In the genomic region with DNA sequence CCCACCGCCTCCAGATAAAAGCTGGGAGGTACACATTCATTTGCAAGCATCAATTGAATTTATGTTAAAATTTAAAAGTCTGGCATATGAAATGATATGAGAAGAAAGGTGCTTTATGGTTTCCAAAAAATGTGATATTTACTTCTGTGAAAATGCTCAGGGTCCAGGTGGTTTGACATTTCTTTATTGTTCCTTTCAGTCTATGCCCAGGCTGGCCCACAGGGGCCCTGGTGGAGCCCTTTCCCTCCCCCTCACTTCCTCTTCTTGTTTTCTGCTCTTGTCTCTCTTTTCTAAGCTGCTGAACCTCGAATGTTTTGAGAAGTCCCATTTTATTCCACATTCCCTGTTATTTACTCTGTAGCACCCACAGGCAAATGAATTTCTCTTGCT, we compare ENCODE assay signal across 9 cellular contexts.
DNase-seq lines count a peak whose midpoint lies in the region; ATAC-seq and TF ChIP-seq lines count a peak whose summit lies in the region.
"Had no signal": no experiment of that assay in that cellular context is flagged by ENCODE, and none has a peak within 500 bp of the region (broad histone marks: within the 10 kb centered on the region; RNA-seq: fewer than 3 reads in every experiment).

No MANE protein-coding gene starts in this region.

- peak; percentile 51 for DNase-seq in activated CD4-positive, alpha-beta T cell treated with anti-CD3 and anti-CD28 coated beads, Interleukin-2, amount 10 ng/mL, durations not matched to agents 7 days and 5 days
- DNase-seq in natural killer cell = no peak
- DNase-seq in NCI-H146 treated with DMSO at 0.1 percent for 48 hours (lab: John Stamatoyannopoulos, UW; ENCODE audit: unreplicated experiment) = no peak
- DNase-seq in GM19238 (ENCODE audit: insufficient read length, low spot score) = no peak
- DNase-seq in NCI-H748 (lab: John Stamatoyannopoulos, UW; ENCODE audit: unreplicated experiment) = no peak
- DNase-seq in NCI-H146 (lab: John Stamatoyannopoulos, UW) = no peak
- DNase-seq: midbrain had no signal

- peak overlapping the region; percentile 88 for H3K27ac Mint-ChIP-seq in activated CD4-positive, alpha-beta T cell treated with anti-CD3 and anti-CD28 coated beads, Interleukin-2, amount 10 ng/mL, durations not matched to agents 7 days and 5 days
- peak overlapping the region; percentile 77 to 85 for H3K27ac Mint-ChIP-seq in natural killer cell

- no peak for TF ChIP-seq CTCF in natural killer cell (IDR thresholded peaks at IDR 0.05)

- no peaks in the 10 kb centered on the region for H3K27me3 Mint-ChIP-seq in activated CD4-positive, alpha-beta T cell treated with anti-CD3 and anti-CD28 coated beads, Interleukin-2, amount 10 ng/mL, durations not matched to agents 7 days and 5 days
- peaks cover 0 to 2% of the 10 kb centered on the region in 2 donors for H3K27me3 Mint-ChIP-seq in natural killer cell (ENCODE audit: low read depth in 2 of 2)

- peak overlapping the region; percentile 60 for H3K4me3 Mint-ChIP-seq in activated CD4-positive, alpha-beta T cell treated with anti-CD3 and anti-CD28 coated beads, Interleukin-2, amount 10 ng/mL, durations not matched to agents 7 days and 5 days
- peak overlapping the region; percentile 88 for H3K4me3 Mint-ChIP-seq in natural killer cell

- H3K9me3 Mint-ChIP-seq in activated CD4-positive, alpha-beta T cell treated with anti-CD3 and anti-CD28 coated beads, Interleukin-2, amount 10 ng/mL, durations not matched to agents 7 days and 5 days = peaks cover 12% of the 10 kb centered on the region
- no peaks in the 10 kb centered on the region for H3K9me3 Mint-ChIP-seq in natural killer cell

- H3K36me3 Mint-ChIP-seq in activated CD4-positive, alpha-beta T cell treated with anti-CD3 and anti-CD28 coated beads, Interleukin-2, amount 10 ng/mL, durations not matched to agents 7 days and 5 days (ENCODE audit: low read depth) = peaks cover 5% of the 10 kb centered on the region
- H3K36me3 Mint-ChIP-seq in natural killer cell = no peaks in the 10 kb centered on the region

- CTCF ChIA-PET in activated CD4-positive, alpha-beta T cell treated with anti-CD3 and anti-CD28 coated beads, Interleukin-2, amount 10 ng/mL, durations not matched to agents 7 days and 5 days (lab: Charles Lee) = interaction anchor here (0.5 to 2.2 kb wide), 3 partner anchors 10 to 1870 kb away, joined by 4 to 5 read pairs (median 4); no protein-coding TSS in a partner anchor

- POLR2A ChIA-PET in activated CD4-positive, alpha-beta T cell treated with anti-CD3 and anti-CD28 coated beads, Interleukin-2, amount 10 ng/mL, durations not matched to agents 7 days and 5 days (lab: Charles Lee) = no interaction called here

- intact Hi-C loops in natural killer cell (cut with micrococcal nuclease) = loop anchor here (1.0 to 5.0 kb wide), 4 partner anchors 69 to 226 kb away; a partner anchor contains a TSS

- peaks cover 42% of the 10 kb centered on the region for H3K4me1 Mint-ChIP-seq in activated CD4-positive, alpha-beta T cell treated with anti-CD3 and anti-CD28 coated beads, Interleukin-2, amount 10 ng/mL, durations not matched to agents 7 days and 5 days
- peaks cover 52 to 58% of the 10 kb centered on the region in 2 donors for H3K4me1 Mint-ChIP-seq in natural killer cell

- ATAC-seq in GM19324 (IDR thresholded peaks at IDR 0.05; ENCODE audit: low FRiP score, unreplicated experiment) (peak; percentile 66), HG03097 (IDR thresholded peaks at IDR 0.05; ENCODE audit: low FRiP score, unreplicated experiment) (peak; percentile 47), natural killer cell (peak; percentile 59 to 72 (median 61))
